ENCODE assay signal across 8 cellular contexts in genomic region chr6:7108964-7109836, GRCh38. TPM values are rescaled to one million over a fixed set of nuclear protein-coding genes. Genes with fewer than 3 reads are reported as not detected.
A peak's percentile ranks its signal among the peaks of the same experiment; 100 is the strongest.
DNase-seq lines count a peak whose midpoint lies in the region; ATAC-seq and TF ChIP-seq lines count a peak whose summit lies in the region.

No MANE protein-coding gene starts in this region.

- intact Hi-C loops in IMR-90 (cut with micrococcal nuclease), result loop anchor here (2.0 to 10.0 kb wide), 7 partner anchors 28 to 384 kb away; no protein-coding TSS in a partner anchor

- H3K4me1 Mint-ChIP-seq in T-helper 1 cell treated with Interleukin-12 subunit alpha and Interleukin-12 subunit beta and Interleukin-4 antibody, amounts not matched to agents 30 μg/mL and 1 μg/mL, for 36 hours (ENCODE audit: low read depth), result peaks cover 33% of the 10 kb centered on the region

- H2AFZ ChIP-seq in IMR-90 (replicated peaks; ENCODE audit: low read length, poor library complexity), result peak overlapping the region; percentile 96

- dilution Hi-C loops in IMR-90 (cut with HindIII; ENCODE audit: low sequenced_read_pairs, unreplicated experiment), result no loop called here

- no peak overlapping the region for H2BK120ac ChIP-seq in IMR-90 (ENCODE audit: low read depth, low read length)

- H3K9me3 Mint-ChIP-seq in T-helper 1 cell treated with Interleukin-12 subunit alpha and Interleukin-12 subunit beta and Interleukin-4 antibody, amounts not matched to agents 30 μg/mL and 1 μg/mL, for 36 hours, result no peaks in the 10 kb centered on the region

- no peak overlapping the region; the same call in 1 of the 2 replicates for H3K14ac ChIP-seq in IMR-90 (replicated peaks; ENCODE audit: low read depth, low read length)

- no peaks in the 10 kb centered on the region for H3K9me3 ChIP-seq in IMR-90 (ENCODE audit: control insufficient read depth, insufficient read depth, low read length)
- H3K9me3 ChIP-seq in iPS-18a (ENCODE audit: control insufficient read depth, low read depth, low read length), result no peaks in the 10 kb centered on the region

- H2BK15ac ChIP-seq in IMR-90 (ENCODE audit: low read depth, low read length), result no peak overlapping the region

- H3K27ac ChIP-seq in IMR-90 (ENCODE audit: insufficient read depth, low read length) (peak overlapping the region; percentile 99), brain microvascular endothelial cell (peak overlapping the region; percentile 71), iPS-18a (ENCODE audit: low read length) (no peak overlapping the region), skin epidermis (peak overlapping the region; percentile 74 to 99 (median 96))

- TF ChIP-seq RAD21 in IMR-90 (IDR thresholded peaks at IDR 0.05; ENCODE audit: low read length), result no peak

- peak overlapping the region; percentile 98 for H2BK5ac ChIP-seq in IMR-90 (ENCODE audit: low read depth, low read length, poor library complexity, severe bottlenecking)

- H4K8ac ChIP-seq in IMR-90 (ENCODE audit: low read depth in 2 of 2, low read length in 2 of 2), result 0 out of 4 replicates have a peak overlapping the region, but pooled peaks of 1 of the 2 experiments have one; percentile 22

- POLR2A ChIA-PET in IMR-90 (lab: Charles Lee; ENCODE audit: unreplicated experiment), result no interaction called here

- peak overlapping the region; percentile 99 for H3K9ac ChIP-seq in IMR-90 (ENCODE audit: low read depth, low read length)
- peak overlapping the region; percentile 36 for H3K9ac ChIP-seq in iPS-18a (ENCODE audit: low read length)

- no peak for TF ChIP-seq POLR2A in IMR-90 (IDR thresholded peaks at IDR 0.05; ENCODE audit: low read depth, low read length)

- H3K79me1 ChIP-seq in IMR-90 (ENCODE audit: low read depth in 1 of 2, low read length in 2 of 2), result peaks cover 6 to 27% of the 10 kb centered on the region in 2 experiments; a peak in 3 of 4 replicates

- 0 out of 2 replicates have a peak overlapping the region, but pooled peaks have one; percentile 54 for H4K5ac ChIP-seq in IMR-90 (ENCODE audit: low read depth, low read length)

- peaks cover 10% of the 10 kb centered on the region for H3K9me1 ChIP-seq in IMR-90 (ENCODE audit: insufficient read depth, low read length)

- H2AK5ac ChIP-seq in IMR-90 (ENCODE audit: low read depth, low read length), result no peak overlapping the region

- BruUV-seq in IMR-90 (replicated peaks; lab: Mats Ljungman, UMichigan), result no TSS peak

- peaks cover 47% of the 10 kb centered on the region for H4K20me1 ChIP-seq in IMR-90 (ENCODE audit: insufficient read depth, low read length)

- peak overlapping the region; percentile 98 for H2AK9ac ChIP-seq in IMR-90 (replicated peaks; ENCODE audit: low read depth, low read length, poor library complexity)

- H2BK20ac ChIP-seq in IMR-90 (ENCODE audit: low read depth, low read length), result no peak overlapping the region

- H3K36me3 Mint-ChIP-seq in T-helper 1 cell treated with Interleukin-12 subunit alpha and Interleukin-12 subunit beta and Interleukin-4 antibody, amounts not matched to agents 30 μg/mL and 1 μg/mL, for 36 hours (ENCODE audit: low read depth), result peaks cover 2% of the 10 kb centered on the region

- CTCF ChIA-PET in IMR-90 (lab: Yijun Ruan, JAX), result no interaction called here

- H3K27me3 Mint-ChIP-seq in T-helper 1 cell treated with Interleukin-12 subunit alpha and Interleukin-12 subunit beta and Interleukin-4 antibody, amounts not matched to agents 30 μg/mL and 1 μg/mL, for 36 hours (ENCODE audit: low read depth), result peaks cover 15% of the 10 kb centered on the region

- H3K4me3 ChIP-seq in IMR-90 (ENCODE audit: insufficient read depth, low read depth, low read length), result peak overlapping the region; percentile 96
- peak overlapping the region; percentile 93 for H3K4me3 ChIP-seq in brain microvascular endothelial cell (ENCODE audit: low read depth, low read length)
- H3K4me3 ChIP-seq in iPS-18a (ENCODE audit: low read length), result peak overlapping the region; percentile 96
- H3K4me3 ChIP-seq in skin epidermis, result peak overlapping the region; percentile 71 to 95 (median 92)

- peak overlapping the region; percentile 91 for H3K4me3 Mint-ChIP-seq in T-helper 1 cell treated with Interleukin-12 subunit alpha and Interleukin-12 subunit beta and Interleukin-4 antibody, amounts not matched to agents 30 μg/mL and 1 μg/mL, for 36 hours

- 2% methylated on average over 20 of the region's 86 CpGs; no CpG with 5 or more reads in 1 of the 2 experiments for WGBS in IMR-90 (ENCODE audit: extremely low coverage in 2 of 2, insufficient read length in 1 of 2), 2 experiments

- H3K27ac Mint-ChIP-seq in T-helper 1 cell treated with Interleukin-12 subunit alpha and Interleukin-12 subunit beta and Interleukin-4 antibody, amounts not matched to agents 30 μg/mL and 1 μg/mL, for 36 hours, result peak overlapping the region; percentile 85

- H3K56ac ChIP-seq in IMR-90 (ENCODE audit: extremely low read depth, insufficient read depth, low read length), result no peak overlapping the region

- H3K4me1 ChIP-seq in IMR-90 (ENCODE audit: control insufficient read depth, insufficient read depth, low read length) (peaks cover 10% of the 10 kb centered on the region), iPS-18a (ENCODE audit: control insufficient read depth, low read depth, low read length) (peaks cover 35% of the 10 kb centered on the region)

- H3K23ac ChIP-seq in IMR-90 (ENCODE audit: low read depth, low read length), result peak overlapping the region; percentile 11; the same call in 1 of the 2 replicates

- ATAC-seq in IMR-90 (ENCODE audit: low read depth), result peak; percentile 53

- peak overlapping the region; percentile 58 for H3K4me2 ChIP-seq in IMR-90 (ENCODE audit: low read depth, low read length)

- no peaks in the 10 kb centered on the region for H3K36me3 ChIP-seq in IMR-90 (ENCODE audit: control insufficient read depth, insufficient read depth, low read length)
- no peaks in the 10 kb centered on the region for H3K36me3 ChIP-seq in brain microvascular endothelial cell (replicated peaks)
- no peaks in the 10 kb centered on the region for H3K36me3 ChIP-seq in iPS-18a (ENCODE audit: control insufficient read depth, low read depth, low read length)

- H3K18ac ChIP-seq in IMR-90 (ENCODE audit: low read depth, low read length), result peak overlapping the region; percentile 39; the same call in 1 of the 2 replicates

- peak overlapping the region; percentile 70; the same call in 1 of the 2 replicates for H3K4ac ChIP-seq in IMR-90 (ENCODE audit: low read depth, low read length)

- DNase-seq in EH (ENCODE audit: low read depth), result peak; percentile 85
- DNase-seq in IMR-90, result peak; percentile 82
- DNase-seq in brain microvascular endothelial cell, result peak; percentile 60
- DNase-seq in NCI-H1105 treated with DMSO at 0.1 percent for 48 hours (lab: John Stamatoyannopoulos, UW), result no peak
- DNase-seq in NCI-H1930 (lab: John Stamatoyannopoulos, UW), result no peak

- peak overlapping the region; percentile 49; the same call in 1 of the 2 replicates for H4K91ac ChIP-seq in IMR-90 (ENCODE audit: insufficient read depth, low read depth, low read length)

- in situ Hi-C loops in IMR-90 (cut with MboI; ENCODE audit: low sequenced_read_pairs) (no loop called here), brain microvascular endothelial cell (cut with HindIII; ENCODE audit: low pct_ligation_motif_present, low sequenced_read_pairs) (no loop called here)

- TF ChIP-seq CTCF in IMR-90 (conservative IDR thresholded peaks at IDR 0.05; ENCODE audit: low read depth, low read length), result no peak
- TF ChIP-seq CTCF in brain microvascular endothelial cell (IDR thresholded peaks at IDR 0.05; ENCODE audit: low read depth, low read length, missing control alignments), result no peak

- no peaks in the 10 kb centered on the region for H3K27me3 ChIP-seq in IMR-90 (ENCODE audit: control insufficient read depth, insufficient read depth, low read length)
- no peaks in the 10 kb centered on the region for H3K27me3 ChIP-seq in brain microvascular endothelial cell (replicated peaks)
- peaks cover 61% of the 10 kb centered on the region for H3K27me3 ChIP-seq in iPS-18a (ENCODE audit: control insufficient read depth, insufficient read depth, low read length)

TF ChIP-seq in IMR-90, 13 proteins besides CTCF, POLR2A, EP300 and RAD21:
- TF ChIP-seq USF2 (IDR thresholded peaks at IDR 0.05; ENCODE audit: low read depth, low read length) (peak; percentile 50), MAFK (IDR thresholded peaks at IDR 0.05; ENCODE audit: low read depth, low read length) (peak; percentile 97), RCOR1 (IDR thresholded peaks at IDR 0.05; ENCODE audit: insufficient replicate concordance, low read length) (no peak), MAZ (IDR thresholded peaks at IDR 0.05; ENCODE audit: borderline replicate concordance, low read depth, low read length) (peak; percentile 27; the same call in 1 of the 2 replicates), NFE2L2 (IDR thresholded peaks at IDR 0.05; ENCODE audit: low read depth, low read length) (no peak), BHLHE40 (IDR thresholded peaks at IDR 0.05; ENCODE audit: low read depth, low read length) (peak; percentile 86), ELK1 (IDR thresholded peaks at IDR 0.05; ENCODE audit: borderline replicate concordance, low read depth, low read length) (no peak), CEBPB (IDR thresholded peaks at IDR 0.05; ENCODE audit: low read depth, low read length) (peak; percentile 68)
TF ChIP-seq in IMR-90: peak in this region for 5.

RNA-seq across cellular contexts. Expression of gene RREB1, which starts 1.4 kb away (rescaled TPM):
- total RNA-seq in IMR-90 (2012; rRNA removed), result 8.4 and 8.6 TPM in 2 replicates
- polyA plus RNA-seq in IMR-90 (2012; rRNA removed), result 4.7 and 14.5 TPM in 2 replicates
- 2.1 and 2.4 TPM in 2 replicates for polyA plus RNA-seq in IMR-90 (2012; cell fraction: cytosol; rRNA removed)
- 13.2 and 13.5 TPM in 2 replicates for polyA plus RNA-seq in IMR-90 (2012; cell fraction: nucleus; rRNA removed; ENCODE audit: low replicate concordance)

Comparison
In these comparisons a context has a peak if more than half of its experiments do, and no peak if none do; other contexts are left out.
1. DNase-seq: peak in EH (single experiment), IMR-90 (single experiment) and brain microvascular endothelial cell (single experiment); none in NCI-H1105 treated with DMSO at 0.1 percent for 48 hours (single experiment) and NCI-H1930 (0 of 2).
2. Peak in every context shown above with its lines, with median percentiles within 50 percentile points of each other: H3K4me3 ChIP-seq.